30 cellular contexts compared by ENCODE assay signal in the genomic region with DNA sequence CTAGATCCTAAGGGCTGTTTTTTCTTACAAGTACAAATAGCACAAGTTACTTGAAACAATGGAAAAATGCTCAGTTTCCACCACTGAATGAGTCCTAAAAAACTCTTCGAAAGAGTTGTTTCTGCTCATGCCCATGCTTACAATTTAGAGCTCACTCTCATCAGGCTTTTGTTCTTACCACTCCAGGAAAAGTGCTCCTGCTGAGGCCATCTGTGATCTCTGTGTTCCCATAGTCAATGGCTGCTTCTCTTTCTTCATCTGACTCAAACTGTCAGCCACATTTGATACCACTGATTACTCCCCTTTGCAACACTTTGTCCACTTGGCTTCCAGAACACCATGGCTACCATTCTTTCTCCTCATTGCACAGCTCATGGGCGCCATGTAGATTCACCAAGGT.
"Had no signal": no experiment of that assay in that cellular context is flagged by ENCODE, and none has a peak within 500 bp of the region (broad histone marks: within the 10 kb centered on the region; RNA-seq: fewer than 3 reads in every experiment).

No MANE protein-coding gene starts in this region.

- H2AFZ ChIP-seq: hepatocyte had no signal

- H3K4me3 Mint-ChIP-seq: activated CD8-positive, alpha-beta T cell treated with anti-CD3 and anti-CD28 coated beads for 36 hours; activated naive CD8-positive, alpha-beta T cell; activated T-cell treated with anti-CD3 and anti-CD28 coated beads, Interleukin-2, amount 50 U/mL, for 4 hours; activated T-helper 17 cell treated with anti-CD3 and anti-CD28 coated beads, Interleukin-2, amount 50 U/mL, for 72 hours; central memory CD8-positive, alpha-beta T cell had no signal

- H3K4me1 Mint-ChIP-seq: activated T-helper 17 cell treated with anti-CD3 and anti-CD28 coated beads, Interleukin-2, amount 50 U/mL, for 72 hours; central memory CD8-positive, alpha-beta T cell had no signal

- H3K27me3 ChIP-seq: brain microvascular endothelial cell, colonic mucosa, gastroesophageal sphincter, hepatocyte had no signal

- DNase-seq: activated CD4-positive, alpha-beta T cell treated with anti-CD3 and anti-CD28 coated beads for 1 hour; activated CD4-positive, alpha-beta T cell treated with anti-CD3 and anti-CD28 coated beads for 48 hours; activated CD4-positive, alpha-beta T cell treated with anti-CD3 and anti-CD28 coated beads, Interleukin-2, amount 50 U/mL, for 1 hour; activated CD4-positive, alpha-beta T cell treated with anti-CD3 and anti-CD28 coated beads, Interleukin-2, amount 50 U/mL, for 48 hours; activated CD8-positive, alpha-beta memory T cell treated with anti-CD3 and anti-CD28 coated beads for 24 hours; activated CD8-positive, alpha-beta T cell treated with anti-CD3 and anti-CD28 coated beads for 36 hours; activated effector memory CD4-positive, alpha-beta T cell treated with Interleukin-2 at 50 U/mL for 16 hours; activated gamma-delta T cell treated with Interleukin-2 at 50 U/mL for 16 hours; activated naive CD4-positive, alpha-beta T cell treated with anti-CD3 and anti-CD28 coated beads, Interleukin-2, amount 50 U/mL, for 16 hours; activated naive CD4-positive, alpha-beta T cell treated with Interleukin-2 at 50 U/mL for 16 hours; activated T-cell treated with anti-CD3 and anti-CD28 coated beads, Interleukin-2, amount 50 U/mL, for 4 hours; amniotic stem cell; anterior cingulate cortex; brain microvascular endothelial cell; colonic mucosa; effector CD8-positive, alpha-beta T cell; esophagus squamous epithelium; foreskin melanocyte; heart right ventricle; T-helper 2 cell had no signal

- H3K27ac ChIP-seq: brain microvascular endothelial cell, colonic mucosa, epithelial cell of prostate, esophagus squamous epithelium, gastroesophageal sphincter, heart right ventricle, hepatocyte had no signal

- H3K79me2 ChIP-seq: hepatocyte had no signal

- H3K4me1 ChIP-seq: colonic mucosa, esophagus squamous epithelium, gastroesophageal sphincter, heart right ventricle had no signal

- H3K9me3 Mint-ChIP-seq: activated CD8-positive, alpha-beta T cell treated with anti-CD3 and anti-CD28 coated beads for 36 hours; activated T-cell treated with anti-CD3 and anti-CD28 coated beads, Interleukin-2, amount 50 U/mL, for 4 hours; activated T-helper 17 cell treated with anti-CD3 and anti-CD28 coated beads, Interleukin-2, amount 50 U/mL, for 72 hours; central memory CD8-positive, alpha-beta T cell had no signal

- ATAC-seq: activated CD8-positive, alpha-beta T cell treated with anti-CD3 and anti-CD28 coated beads for 36 hours; activated T-cell treated with anti-CD3 and anti-CD28 coated beads, Interleukin-2, amount 50 U/mL, for 4 hours; activated T-helper 17 cell treated with anti-CD3 and anti-CD28 coated beads, Interleukin-2, amount 50 U/mL, for 72 hours; gastroesophageal sphincter; heart right ventricle had no signal

- H3K36me3 ChIP-seq: brain microvascular endothelial cell, colonic mucosa, esophagus squamous epithelium, gastroesophageal sphincter, heart right ventricle had no signal

- H3K36me3 Mint-ChIP-seq: activated naive CD8-positive, alpha-beta T cell had no signal

- FAIRE-seq: astrocyte, bronchial epithelial cell, endometrium, endothelial cell of umbilical vein had no signal

- H3K27me3 Mint-ChIP-seq: activated CD8-positive, alpha-beta T cell treated with anti-CD3 and anti-CD28 coated beads for 36 hours; activated naive CD8-positive, alpha-beta T cell; activated T-helper 17 cell treated with anti-CD3 and anti-CD28 coated beads, Interleukin-2, amount 50 U/mL, for 72 hours had no signal

- H3K4me2 ChIP-seq: hepatocyte had no signal

- H3K4me3 ChIP-seq: colonic mucosa, esophagus squamous epithelium, gastroesophageal sphincter, heart right ventricle, hepatocyte had no signal

- H3K9me3 ChIP-seq: colonic mucosa, esophagus squamous epithelium, gastroesophageal sphincter, heart right ventricle had no signal

- H3K27ac Mint-ChIP-seq: activated CD8-positive, alpha-beta T cell treated with anti-CD3 and anti-CD28 coated beads for 36 hours; activated naive CD8-positive, alpha-beta T cell; activated T-helper 17 cell treated with anti-CD3 and anti-CD28 coated beads, Interleukin-2, amount 50 U/mL, for 72 hours had no signal
